ENCODE assay signal across 1 cellular context in the genomic region with DNA sequence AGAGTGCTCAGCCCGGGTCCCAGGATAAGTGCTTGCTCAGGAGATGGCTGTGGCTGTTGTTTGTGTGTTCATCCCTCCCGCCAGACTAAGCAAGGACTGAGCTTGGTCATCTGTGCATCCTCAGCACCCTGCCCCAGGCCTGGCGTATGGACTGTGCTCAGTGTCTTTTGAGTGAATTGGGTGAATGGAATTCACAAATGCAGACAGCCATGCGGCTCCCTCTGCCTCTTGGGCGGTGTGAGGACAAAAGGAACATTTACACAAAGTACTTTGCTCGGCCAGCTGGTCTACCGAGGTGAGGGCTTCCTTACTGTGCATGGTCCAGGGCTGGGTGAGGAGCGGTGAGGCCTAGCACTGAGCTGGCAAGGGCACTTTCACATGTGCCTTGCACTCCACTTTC.
TF ChIP-seq lines count a peak whose summit lies in the region.

No MANE protein-coding gene starts in this region.

TF ChIP-seq in H1, 55 proteins besides CTCF, POLR2A, EP300 and RAD21:
- TF ChIP-seq GTF2F1 (IDR thresholded peaks at IDR 0.05; ENCODE audit: borderline replicate concordance, low read depth, low read length) (no peak), HDAC2 (IDR thresholded peaks at IDR 0.05; ENCODE audit: borderline replicate concordance in 1 of 2, low read depth in 2 of 2, low read length in 2 of 2) (no peak), TBP (IDR thresholded peaks at IDR 0.05; ENCODE audit: low read depth, low read length) (no peak), KDM1A (IDR thresholded peaks at IDR 0.05; ENCODE audit: borderline replicate concordance, low read length) (no peak), CBX8 (IDR thresholded peaks at IDR 0.05; ENCODE audit: borderline replicate concordance, low read depth, low read length) (no peak), CREB1 (IDR thresholded peaks at IDR 0.05) (no peak), SRF (IDR thresholded peaks at IDR 0.05; ENCODE audit: low read depth, low read length) (no peak), POU5F1 (IDR thresholded peaks at IDR 0.05; ENCODE audit: low read depth, low read length) (no peak), KDM4A (IDR thresholded peaks at IDR 0.05; ENCODE audit: low read depth, low read length, severe bottlenecking) (no peak), SIX5 (IDR thresholded peaks at IDR 0.05; ENCODE audit: low read depth, low read length) (no peak)
- TF ChIP-seq, protein P1, sequence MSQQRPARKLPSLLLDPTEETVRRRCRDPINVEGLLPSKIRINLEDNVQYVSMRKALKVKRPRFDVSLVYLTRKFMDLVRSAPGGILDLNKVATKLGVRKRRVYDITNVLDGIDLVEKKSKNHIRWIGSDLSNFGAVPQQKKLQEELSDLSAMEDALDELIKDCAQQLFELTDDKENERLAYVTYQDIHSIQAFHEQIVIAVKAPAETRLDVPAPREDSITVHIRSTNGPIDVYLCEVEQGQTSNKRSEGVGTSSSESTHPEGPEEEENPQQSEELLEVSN (IDR thresholded peaks at IDR 0.05), result no peak
